Comparison of ENCODE assay signal across 8 cellular contexts in genomic region chr19:19224852-19225494, GRCh38. TPM values are rescaled to one million over a fixed set of nuclear protein-coding genes. Genes with fewer than 3 reads are reported as not detected.
A peak's percentile ranks its signal among the peaks of the same experiment; 100 is the strongest.
DNase-seq lines count a peak whose midpoint lies in the region; ATAC-seq and FAIRE-seq lines count a peak whose summit lies in the region.

No MANE protein-coding gene starts in this region.

- H3K4me3 Mint-ChIP-seq in IgD-negative memory B cell = peak overlapping the region in 3 of 4 donors; percentile 77 to 86 (median 85)

- no peak for FAIRE-seq in small intestine (lab: Jason Lieb, UNC)

- no peak overlapping the region for H3K27ac ChIP-seq in small intestine (ENCODE audit: low read depth in 1 of 2, low read length in 1 of 2)

- no peaks in the 10 kb centered on the region for H3K9me3 ChIP-seq in small intestine (ENCODE audit: control insufficient read depth, low read depth)

- WGBS in small intestine, 3 donors = 1 to 3% (median 2%) methylated on average over 48 to 59 of the region's 59 CpGs

- H3K36me3 ChIP-seq in small intestine (ENCODE audit: control insufficient read depth in 2 of 2, insufficient read depth in 2 of 2, low read length in 2 of 2) = no peaks in the 10 kb centered on the region

- H3K27me3 ChIP-seq in small intestine (ENCODE audit: control insufficient read depth in 2 of 2, insufficient read depth in 2 of 2, low read length in 2 of 2) = peaks cover 0 to 2% of the 10 kb centered on the region in 2 donors

- peaks cover 14% of the 10 kb centered on the region for H3K27me3 Mint-ChIP-seq in IgD-negative memory B cell

- peaks cover 0 to 1% (median 0%) of the 10 kb centered on the region in 3 donors for H3K4me1 Mint-ChIP-seq in IgD-negative memory B cell

- peak overlapping the region in 1 of 3 donors; percentile 39 for H3K27ac Mint-ChIP-seq in IgD-negative memory B cell

- no peaks in the 10 kb centered on the region for H3K36me3 Mint-ChIP-seq in IgD-negative memory B cell

- no peak for ATAC-seq in HG03139 (IDR thresholded peaks at IDR 0.05; ENCODE audit: unreplicated experiment)

- H3K4me3 ChIP-seq in small intestine (ENCODE audit: low read depth in 1 of 2, low read length in 2 of 2) = peak overlapping the region; percentile 26 to 32

- H3K9me3 Mint-ChIP-seq in IgD-negative memory B cell = no peaks in the 10 kb centered on the region

- peak; percentile 77 for DNase-seq in EH (ENCODE audit: low read depth)
- peak; percentile 92 for DNase-seq in SW480 (ENCODE audit: low spot score)
- DNase-seq in activated naive CD8-positive, alpha-beta T cell treated with anti-CD3 and anti-CD28 coated beads, Interleukin-2, amount 50 U/mL, for 16 hours (ENCODE audit: low read depth, low spot score) = peak; percentile 40
- DNase-seq in iPS DF 19.7 (ENCODE audit: low read depth, low spot score) = peak; percentile 57
- DNase-seq in small intestine = peak; percentile 80
- no peak for DNase-seq in DMS114 treated with DMSO at 0.1 percent for 48 hours (lab: John Stamatoyannopoulos, UW; ENCODE audit: unreplicated experiment)

- H3K4me1 ChIP-seq in small intestine (ENCODE audit: control insufficient read depth in 2 of 2, insufficient read depth in 1 of 2, low read depth in 1 of 2, low read length in 1 of 2) = no peaks in the 10 kb centered on the region

RNA-seq across cellular contexts. Expression of gene NCAN, which starts 13.2 kb away (rescaled TPM):
- polyA plus RNA-seq in IgD-negative memory B cell (not detected), small intestine (under 1 TPM in 2 of 3 donors, not detected in 1; 0.16 to 0.27 TPM)

RNA-seq across cellular contexts. Expression of gene NR2C2AP, which starts 21.8 kb away (rescaled TPM):
- polyA plus RNA-seq in IgD-negative memory B cell (37.6 TPM), small intestine (10 to 100 TPM in 2 of 3 donors, 1 to 10 TPM in 1; 8.1 to 22.9 (median 14.6) TPM)

RNA-seq across cellular contexts. Expression of gene RFXANK, which starts 32.9 kb away (rescaled TPM):
- polyA plus RNA-seq in IgD-negative memory B cell (91.4 TPM), small intestine (100 to 1,000 TPM in 2 of 3 donors, 10 to 100 TPM in 1; 89.4 to 149 (median 119) TPM)

RNA-seq across cellular contexts. Expression of gene BORCS8, which starts 33.0 kb away (rescaled TPM):
- polyA plus RNA-seq in IgD-negative memory B cell (21.6 TPM), small intestine (10 to 100 TPM; 15.1 to 24.7 (median 21.5) TPM)

RNA-seq across cellular contexts. Expression of gene TM6SF2, which starts 48.1 kb away (rescaled TPM):
- polyA plus RNA-seq in IgD-negative memory B cell = not detected
- polyA plus RNA-seq in small intestine = 100 to 1,000 TPM in 2 of 3 donors, 10 to 100 TPM in 1; 58.6 to 477 (median 154) TPM
